ENCODE assay signal across 23 cellular contexts in genomic region chr5:108238461-108238860, GRCh38.
"Had no signal": no experiment of that assay in that cellular context is flagged by ENCODE, and none has a peak within 500 bp of the region (broad histone marks: within the 10 kb centered on the region; RNA-seq: fewer than 3 reads in every experiment).

No MANE protein-coding gene starts in this region.

- H3K27me3 Mint-ChIP-seq: memory B cell; naive thymus-derived CD4-positive, alpha-beta T cell had no signal

- H3K4me2 ChIP-seq: hepatocyte had no signal

- ATAC-seq: gastroesophageal sphincter; left colon; left lobe of liver; lower lobe of right lung; naive thymus-derived CD4-positive, alpha-beta T cell had no signal

- DNase-seq: dermis blood vessel endothelial cell; dorsolateral prefrontal cortex; effector CD4-positive, alpha-beta T cell; effector memory CD4-positive, alpha-beta T cell; foreskin keratinocyte; heart left ventricle; hypothalamus; immature natural killer cell; islet precursor cell; kidney; kidney glomerular epithelial cell; left colon; left ventricle myocardium superior; lower lobe of right lung; mesendoderm; midbrain; naive thymus-derived CD4-positive, alpha-beta T cell had no signal

- H3K79me2 ChIP-seq: hepatocyte had no signal

- H3K27me3 ChIP-seq: dorsolateral prefrontal cortex, esophagus muscularis mucosa, foreskin keratinocyte, gastroesophageal sphincter, heart left ventricle, hepatocyte had no signal

- H3K36me3 ChIP-seq: esophagus muscularis mucosa, gastroesophageal sphincter, heart left ventricle, lower lobe of right lung had no signal

- H3K27ac Mint-ChIP-seq: immature natural killer cell; memory B cell; naive thymus-derived CD4-positive, alpha-beta T cell had no signal

- H3K27ac ChIP-seq: coronary artery, dorsolateral prefrontal cortex, esophagus muscularis mucosa, foreskin keratinocyte, gastroesophageal sphincter, heart left ventricle, hepatocyte, lower lobe of right lung had no signal

- H2AFZ ChIP-seq: hepatocyte had no signal

- H3K4me3 ChIP-seq: coronary artery, dorsolateral prefrontal cortex, esophagus muscularis mucosa, gastroesophageal sphincter, heart left ventricle, hepatocyte, lower lobe of right lung had no signal

- H3K4me1 ChIP-seq: foreskin keratinocyte, gastroesophageal sphincter, lower lobe of right lung had no signal

- H3K9me3 ChIP-seq: esophagus muscularis mucosa, gastroesophageal sphincter, lower lobe of right lung had no signal

- H3K4me3 Mint-ChIP-seq: immature natural killer cell; memory B cell; naive thymus-derived CD4-positive, alpha-beta T cell had no signal
